In genomic region chr3:183309276-183309675, GRCh38 we compare ENCODE assay signal across 20 cellular contexts. TPM values are rescaled to one million over a fixed set of nuclear protein-coding genes. Genes with fewer than 3 reads are reported as not detected.
DNase-seq lines count a peak whose midpoint lies in the region; ATAC-seq and TF ChIP-seq lines count a peak whose summit lies in the region.
"Had no signal": no experiment of that assay in that cellular context is flagged by ENCODE, and none has a peak within 500 bp of the region (broad histone marks: within the 10 kb centered on the region; RNA-seq: fewer than 3 reads in every experiment).

No MANE protein-coding gene starts in this region.

- peak overlapping the region; percentile 89 to 99 (median 93) for H3K27ac ChIP-seq in gastrocnemius medialis
- H3K27ac ChIP-seq: RWPE1, skin epidermis had no signal

- no peaks in the 10 kb centered on the region for H3K9me3 ChIP-seq in gastrocnemius medialis

- DNase-seq in HuH-7 (ENCODE audit: low spot score): peak; percentile 28
- peak; percentile 79 for DNase-seq in left lobe of liver (ENCODE audit: low spot score)
- DNase-seq in gastrocnemius medialis: peak; percentile 85 to 94
- no peak for DNase-seq in NCI-H345 treated with DMSO at 0.1 percent for 48 hours (lab: John Stamatoyannopoulos, UW; ENCODE audit: unreplicated experiment)
- DNase-seq in T-helper 9 cell: no peak
- DNase-seq in DMS79 treated with DMSO at 0.1 percent for 48 hours (lab: John Stamatoyannopoulos, UW): no peak
- DNase-seq in RKO (ENCODE audit: low spot score): no peak
- DNase-seq: activated naive CD4-positive, alpha-beta T cell treated with anti-CD3 and anti-CD28 coated beads, Interleukin-2, amount 50 U/mL, for 16 hours; COR-L47; dorsolateral prefrontal cortex; H7; NCI-H1092; NCI-H187 treated with DMSO at 0.1 percent for 48 hours; stimulated activated CD4-positive, alpha-beta T cell treated with anti-CD3 and anti-CD28 coated beads, Interleukin-2, amount 100 ng/mL, for 24 hours had no signal

- no peaks in the 10 kb centered on the region for H3K36me3 ChIP-seq in gastrocnemius medialis

- intact Hi-C loops in gastrocnemius medialis (cut with DNase I; ENCODE audit: low total_unique reads): loop anchor here (1.0 to 10.0 kb wide), 3 partner anchors 24 to 1026 kb away; partner anchors contain the start of genes B3GNT5 and FAM131A

- TF ChIP-seq POLR2A in gastrocnemius medialis (IDR thresholded peaks at IDR 0.05): peak in 1 of 2 donors; percentile 72

- H3K27me3 ChIP-seq in gastrocnemius medialis: no peaks in the 10 kb centered on the region
- H3K27me3 ChIP-seq: dorsolateral prefrontal cortex had no signal

- peak; percentile 32 for ATAC-seq in esophagus mucosa
- ATAC-seq in left lobe of liver: peak; percentile 95
- peak; percentile 82 to 91 for ATAC-seq in gastrocnemius medialis
- ATAC-seq: GM12878, SK-N-SH treated with all-trans-retinoic acid at 6 μM for 48 hours, WTC11 had no signal

- in situ Hi-C loops in gastrocnemius medialis (cut with MboI; ENCODE audit: low sequenced_read_pairs in 4 of 4): loop anchor here in 1 of 4 donors (10.0 kb wide), 1 partner anchor 54 kb away; the partner anchor contains the start of gene B3GNT5

- TF ChIP-seq CTCF in gastrocnemius medialis (IDR thresholded peaks at IDR 0.05 in 4 of 5, conservative IDR thresholded peaks at IDR 0.05 in 1 of 5): no peak

- peaks cover 43 to 48% of the 10 kb centered on the region in 2 donors for H3K4me1 ChIP-seq in gastrocnemius medialis

- no peak overlapping the region for H3K4me3 ChIP-seq in gastrocnemius medialis
- H3K4me3 ChIP-seq: dorsolateral prefrontal cortex, GM12878, skin epidermis had no signal

RNA-seq across cellular contexts. Expression of gene B3GNT5, which starts 56.2 kb away (rescaled TPM):
- 70.7 TPM for total RNA-seq in esophagus mucosa
- 0.70 TPM for total RNA-seq in left lobe of liver
- total RNA-seq in gastrocnemius medialis: 10 to 100 TPM; 18.2 to 41.2 (median 26.0) TPM

Comparison
In these comparisons a context has a peak if more than half of its experiments do, and no peak if none do; other contexts are left out.
1. DNase-seq: peak in HuH-7 (single experiment), left lobe of liver (single experiment) and gastrocnemius medialis (2 of 2); none in NCI-H345 treated with DMSO at 0.1 percent for 48 hours (single experiment), T-helper 9 cell (single experiment), DMS79 treated with DMSO at 0.1 percent for 48 hours (single experiment) and RKO (single experiment).
2. ATAC-seq: peak in every context shown above with its lines; median percentile 95 in left lobe of liver; 86 in gastrocnemius medialis; 32 in esophagus mucosa.
3. RNA of gene B3GNT5, which starts 56.2 kb away (total RNA-seq): 70.7 TPM in esophagus mucosa (single experiment) and 18.2 to 41.2 TPM in gastrocnemius medialis; 0.70 TPM in left lobe of liver (single experiment); every median in the first group is over 10 times any median in the second.